In genomic region chr3:30681276-30682211, GRCh38 we compare ENCODE assay signal across 8 cellular contexts.
DNase-seq lines count a peak whose midpoint lies in the region; ATAC-seq, FAIRE-seq and TF ChIP-seq lines count a peak whose summit lies in the region.

No MANE protein-coding gene starts in this region.

- H3K9me3 ChIP-seq in Panc1 (ENCODE audit: control insufficient read depth, insufficient read depth, low read depth, low read length) (no peaks in the 10 kb centered on the region), esophagus (ENCODE audit: control insufficient read depth in 2 of 2, insufficient read depth in 1 of 2, low read depth in 1 of 2, low read length in 1 of 2) (no peaks in the 10 kb centered on the region), Karpas-422 (ENCODE audit: low read length) (no peaks in the 10 kb centered on the region)

- ATAC-seq in Panc1 (peak; percentile 68), GM18517 (IDR thresholded peaks at IDR 0.05; ENCODE audit: unreplicated experiment) (no peak)

- no peaks in the 10 kb centered on the region for H3K27me3 Mint-ChIP-seq in nephron progenitor cell (ENCODE audit: low read depth, poor library complexity)

- intact Hi-C loops in Panc1 (cut with micrococcal nuclease; ENCODE audit: unreplicated experiment): no loop called here

- H3K4me1 ChIP-seq in Panc1 (ENCODE audit: control insufficient read depth, insufficient read depth, low read length): no peaks in the 10 kb centered on the region
- H3K4me1 ChIP-seq in esophagus (ENCODE audit: control insufficient read depth in 2 of 2, insufficient read depth in 2 of 2, low read length in 1 of 2): peaks cover 0 to 2% of the 10 kb centered on the region in 2 donors
- H3K4me1 ChIP-seq in Karpas-422 (ENCODE audit: low read length): no peaks in the 10 kb centered on the region

- no peak overlapping the region for H3K4me3 ChIP-seq in Panc1 (ENCODE audit: low read depth in 2 of 2, low read length in 2 of 2)
- H3K4me3 ChIP-seq in esophagus (ENCODE audit: low read depth in 1 of 2, low read length in 2 of 2): no peak overlapping the region
- H3K4me3 ChIP-seq in Karpas-422 (ENCODE audit: low read length): no peak overlapping the region

- no peaks in the 10 kb centered on the region for H3K9me2 ChIP-seq in Karpas-422 (replicated peaks; ENCODE audit: insufficient read depth, low read length)

- H3K9me3 Mint-ChIP-seq in nephron progenitor cell: no peaks in the 10 kb centered on the region

- peaks cover 55% of the 10 kb centered on the region for H3K4me1 Mint-ChIP-seq in nephron progenitor cell

- FAIRE-seq in GM19239 (lab: Jason Lieb, UNC): no peak

- BruUV-seq in Panc1 (replicated peaks; lab: Mats Ljungman, UMichigan): no TSS peak

- peak overlapping the region; percentile 34; the same call in 1 of the 2 replicates for H3K27ac ChIP-seq in Panc1 (ENCODE audit: low read length)
- H3K27ac ChIP-seq in esophagus (ENCODE audit: low read depth in 2 of 2, low read length in 1 of 2): peak overlapping the region; percentile 15 to 52
- H3K27ac ChIP-seq in Karpas-422 (ENCODE audit: low read length): no peak overlapping the region

- peak overlapping the region; percentile 66 for H3K27ac Mint-ChIP-seq in nephron progenitor cell

- in situ Hi-C loops in Panc1 (cut with HindIII; ENCODE audit: low pct_unique_long_range_greater_than_20kb, low sequenced_read_pairs): no loop called here

- H4K20me1 ChIP-seq in Karpas-422 (ENCODE audit: insufficient read depth, low read depth, low read length): no peaks in the 10 kb centered on the region

- H2AFZ ChIP-seq in Karpas-422 (ENCODE audit: low read length): no peak overlapping the region

- H3K36me3 ChIP-seq in Panc1 (ENCODE audit: control insufficient read depth, insufficient read depth, low read length) (no peaks in the 10 kb centered on the region; the same call in 1 of the 2 replicates), esophagus (ENCODE audit: control insufficient read depth in 2 of 2, insufficient read depth in 2 of 2, low read length in 1 of 2) (peaks cover 0 to 3% of the 10 kb centered on the region in 2 donors), Karpas-422 (ENCODE audit: insufficient read depth, low read length) (no peaks in the 10 kb centered on the region)

- TF ChIP-seq CTCF in Panc1 (IDR thresholded peaks at IDR 0.05) (no peak), nephron progenitor cell (IDR thresholded peaks at IDR 0.05) (no peak)

- no peaks in the 10 kb centered on the region for H3K27me3 ChIP-seq in Panc1 (ENCODE audit: control insufficient read depth, insufficient read depth, low read length)
- no peaks in the 10 kb centered on the region for H3K27me3 ChIP-seq in esophagus (ENCODE audit: control insufficient read depth in 1 of 2, insufficient read depth in 2 of 2, low read length in 2 of 2)
- no peaks in the 10 kb centered on the region for H3K27me3 ChIP-seq in Karpas-422 (ENCODE audit: low read length)

- peak; percentile 59 for DNase-seq in Ammon's horn (ENCODE audit: low spot score)
- DNase-seq in Panc1 (ENCODE audit: low read depth, low spot score): no peak
- no peak for DNase-seq in nephron progenitor cell
- no peak for DNase-seq in AG08396 (ENCODE audit: low spot score)
- no peak for DNase-seq in GM19239 (ENCODE audit: insufficient read length, low spot score)
- no peak for DNase-seq in Karpas-422

- H3K4me3 Mint-ChIP-seq in nephron progenitor cell: no peak overlapping the region

- POLR2A ChIA-PET in Panc1 (lab: Charles Lee): interaction anchor here (0.6 to 0.7 kb wide), 2 partner anchors 33 to 377 kb away, joined by 4 to 7 read pairs; no protein-coding TSS in a partner anchor

- 62 to 70% methylated on average over 16 of the region's 16 CpGs for WGBS in esophagus, 2 donors

- H3K79me2 ChIP-seq in Karpas-422 (ENCODE audit: low read length): no peaks in the 10 kb centered on the region

- H3K9ac ChIP-seq in Karpas-422 (ENCODE audit: low read length): no peak overlapping the region

- H3K36me3 Mint-ChIP-seq in nephron progenitor cell (ENCODE audit: low read depth): peaks cover 39% of the 10 kb centered on the region

- no peak overlapping the region for H3K4me2 ChIP-seq in Karpas-422 (ENCODE audit: low read depth, low read length, poor library complexity, severe bottlenecking)

- CTCF ChIA-PET in Panc1 (lab: Charles Lee): no interaction called here
